Comparison of ENCODE assay signal across 8 cellular contexts in the genomic region with DNA sequence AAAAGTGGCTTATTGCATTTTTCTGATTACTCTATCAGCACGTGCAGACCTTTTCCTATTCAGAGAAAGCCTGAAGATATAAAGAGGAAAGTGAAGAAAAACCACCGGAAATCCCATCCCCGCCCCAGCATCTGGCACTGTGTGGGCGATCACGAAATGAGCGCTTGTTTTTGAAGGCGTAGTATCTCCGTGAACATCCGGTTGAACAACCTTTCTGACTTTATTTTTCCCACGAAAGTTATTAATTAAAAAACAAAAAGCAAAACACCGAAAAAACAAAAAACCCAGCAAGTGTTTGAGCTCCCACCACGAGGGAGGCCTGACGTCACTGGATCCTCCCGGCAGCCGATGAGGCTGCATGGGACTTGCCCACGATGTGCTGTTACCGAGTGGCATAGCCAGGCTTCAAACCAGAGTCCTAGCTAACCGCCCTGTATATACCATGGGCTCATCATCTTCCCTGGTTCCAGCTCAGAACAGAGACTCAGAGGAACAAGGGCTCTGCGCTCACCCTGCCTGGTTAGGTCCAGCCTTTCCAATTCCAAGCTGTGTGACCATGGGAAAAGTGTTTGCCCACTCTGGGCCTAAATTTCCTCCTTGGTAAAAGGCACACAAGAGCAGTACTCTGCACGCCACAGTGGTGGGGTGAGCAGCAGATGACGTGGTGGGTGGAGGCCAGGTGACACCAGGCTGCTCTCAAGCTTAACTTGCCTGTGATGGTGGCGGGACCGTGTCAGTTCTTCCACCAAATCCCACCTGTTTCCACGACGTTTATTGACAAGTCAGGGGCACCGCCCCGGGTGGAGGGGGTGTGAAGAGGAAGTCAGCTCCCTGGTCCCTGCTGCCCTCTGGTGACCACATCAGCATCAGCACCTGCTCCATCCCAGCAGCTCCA. TPM values are rescaled to one million over a fixed set of nuclear protein-coding genes. Genes with fewer than 3 reads are reported as not detected.
A peak's percentile ranks its signal among the peaks of the same experiment; 100 is the strongest.
DNase-seq lines count a peak whose midpoint lies in the region; ATAC-seq, FAIRE-seq and TF ChIP-seq lines count a peak whose summit lies in the region.

No MANE protein-coding gene starts in this region.

- H3K27ac ChIP-seq in coronary artery: peak overlapping the region; percentile 62 to 74
- H3K27ac ChIP-seq in liver (ENCODE audit: low read depth in 1 of 2, low read length in 2 of 2): peak overlapping the region; percentile 70 to 73

- peaks cover 20 to 39% (median 35%) of the 10 kb centered on the region in 4 donors for H3K4me1 ChIP-seq in liver (ENCODE audit: control insufficient read depth in 4 of 4, insufficient read depth in 4 of 4, low read length in 3 of 4)

- H3K27me3 ChIP-seq in liver (ENCODE audit: control insufficient read depth in 4 of 4, insufficient read depth in 4 of 4, low read length in 3 of 4): no peaks in the 10 kb centered on the region

- peak; percentile 68 for ATAC-seq in HG02938 (IDR thresholded peaks at IDR 0.05; ENCODE audit: unreplicated experiment)

- H3K9ac ChIP-seq in liver (ENCODE audit: low read depth in 1 of 2, low read length in 2 of 2): peak overlapping the region; percentile 3 to 55

- FAIRE-seq in GM18507 (lab: Jason Lieb, UNC): peak; percentile 97

- TF ChIP-seq CTCF in coronary artery (IDR thresholded peaks at IDR 0.05) (peak; percentile 97), liver (IDR thresholded peaks at IDR 0.05; ENCODE audit: low read depth, low read length, missing input control) (peak; percentile 80)

- DNase-seq in 8988T (peak; percentile 82), GM18507 (ENCODE audit: extremely low spot score, insufficient read length, low read depth) (peak; percentile 71), NCI-H2227 (lab: John Stamatoyannopoulos, UW; ENCODE audit: unreplicated experiment) (peak; percentile 67), coronary artery (ENCODE audit: low spot score) (peak; percentile 87)
- DNase-seq in activated CD4-positive, alpha-beta T cell treated with anti-CD3 and anti-CD28 coated beads for 48 hours: peak; percentile 94
- peak; percentile 82 to 98 for DNase-seq in stimulated activated CD4-positive, alpha-beta T cell treated with anti-CD3 and anti-CD28 coated beads, Interleukin-4, amount 100 ng/mL, for 4 hours

- peak; percentile 92 to 95 for TF ChIP-seq RAD21 in liver (IDR thresholded peaks at IDR 0.05)

- H3K9me3 ChIP-seq in liver (ENCODE audit: control insufficient read depth in 4 of 4, low read length in 3 of 4): no peaks in the 10 kb centered on the region

- 20% methylated on average over 27 of the region's 27 CpGs for WGBS in liver

- H3K36me3 ChIP-seq in liver (ENCODE audit: control insufficient read depth in 4 of 4, insufficient read depth in 3 of 4, low read depth in 1 of 4, low read length in 3 of 4): peaks cover 0 to 6% (median 5%) of the 10 kb centered on the region in 4 donors

- H3K4me3 ChIP-seq in coronary artery: peak overlapping the region; percentile 64
- no peak overlapping the region for H3K4me3 ChIP-seq in liver (ENCODE audit: low read depth in 1 of 3, low read length in 3 of 3)

TF ChIP-seq in liver, 16 proteins besides CTCF, POLR2A, EP300 and RAD21:
- TF ChIP-seq TAF1 (conservative IDR thresholded peaks at IDR 0.05): no peak
- TF ChIP-seq, protein P1, sequence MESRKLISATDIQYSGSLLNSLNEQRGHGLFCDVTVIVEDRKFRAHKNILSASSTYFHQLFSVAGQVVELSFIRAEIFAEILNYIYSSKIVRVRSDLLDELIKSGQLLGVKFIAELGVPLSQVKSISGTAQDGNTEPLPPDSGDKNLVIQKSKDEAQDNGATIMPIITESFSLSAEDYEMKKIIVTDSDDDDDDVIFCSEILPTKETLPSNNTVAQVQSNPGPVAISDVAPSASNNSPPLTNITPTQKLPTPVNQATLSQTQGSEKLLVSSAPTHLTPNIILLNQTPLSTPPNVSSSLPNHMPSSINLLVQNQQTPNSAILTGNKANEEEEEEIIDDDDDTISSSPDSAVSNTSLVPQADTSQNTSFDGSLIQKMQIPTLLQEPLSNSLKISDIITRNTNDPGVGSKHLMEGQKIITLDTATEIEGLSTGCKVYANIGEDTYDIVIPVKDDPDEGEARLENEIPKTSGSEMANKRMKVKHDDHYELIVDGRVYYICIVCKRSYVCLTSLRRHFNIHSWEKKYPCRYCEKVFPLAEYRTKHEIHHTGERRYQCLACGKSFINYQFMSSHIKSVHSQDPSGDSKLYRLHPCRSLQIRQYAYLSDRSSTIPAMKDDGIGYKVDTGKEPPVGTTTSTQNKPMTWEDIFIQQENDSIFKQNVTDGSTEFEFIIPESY (IDR thresholded peaks at IDR 0.05): no peak
- TF ChIP-seq GABPA (IDR thresholded peaks at IDR 0.05 in 1 of 2, conservative IDR thresholded peaks at IDR 0.05 in 1 of 2): peak in 1 of 2 donors; percentile 19
- TF ChIP-seq, protein P2, sequence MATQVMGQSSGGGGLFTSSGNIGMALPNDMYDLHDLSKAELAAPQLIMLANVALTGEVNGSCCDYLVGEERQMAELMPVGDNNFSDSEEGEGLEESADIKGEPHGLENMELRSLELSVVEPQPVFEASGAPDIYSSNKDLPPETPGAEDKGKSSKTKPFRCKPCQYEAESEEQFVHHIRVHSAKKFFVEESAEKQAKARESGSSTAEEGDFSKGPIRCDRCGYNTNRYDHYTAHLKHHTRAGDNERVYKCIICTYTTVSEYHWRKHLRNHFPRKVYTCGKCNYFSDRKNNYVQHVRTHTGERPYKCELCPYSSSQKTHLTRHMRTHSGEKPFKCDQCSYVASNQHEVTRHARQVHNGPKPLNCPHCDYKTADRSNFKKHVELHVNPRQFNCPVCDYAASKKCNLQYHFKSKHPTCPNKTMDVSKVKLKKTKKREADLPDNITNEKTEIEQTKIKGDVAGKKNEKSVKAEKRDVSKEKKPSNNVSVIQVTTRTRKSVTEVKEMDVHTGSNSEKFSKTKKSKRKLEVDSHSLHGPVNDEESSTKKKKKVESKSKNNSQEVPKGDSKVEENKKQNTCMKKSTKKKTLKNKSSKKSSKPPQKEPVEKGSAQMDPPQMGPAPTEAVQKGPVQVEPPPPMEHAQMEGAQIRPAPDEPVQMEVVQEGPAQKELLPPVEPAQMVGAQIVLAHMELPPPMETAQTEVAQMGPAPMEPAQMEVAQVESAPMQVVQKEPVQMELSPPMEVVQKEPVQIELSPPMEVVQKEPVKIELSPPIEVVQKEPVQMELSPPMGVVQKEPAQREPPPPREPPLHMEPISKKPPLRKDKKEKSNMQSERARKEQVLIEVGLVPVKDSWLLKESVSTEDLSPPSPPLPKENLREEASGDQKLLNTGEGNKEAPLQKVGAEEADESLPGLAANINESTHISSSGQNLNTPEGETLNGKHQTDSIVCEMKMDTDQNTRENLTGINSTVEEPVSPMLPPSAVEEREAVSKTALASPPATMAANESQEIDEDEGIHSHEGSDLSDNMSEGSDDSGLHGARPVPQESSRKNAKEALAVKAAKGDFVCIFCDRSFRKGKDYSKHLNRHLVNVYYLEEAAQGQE (IDR thresholded peaks at IDR 0.05): no peak
- TF ChIP-seq FOXA1 (IDR thresholded peaks at IDR 0.05): no peak
- TF ChIP-seq JUND (IDR thresholded peaks at IDR 0.05): no peak
- TF ChIP-seq RXRA (IDR thresholded peaks at IDR 0.05): no peak
- TF ChIP-seq, protein P3, sequence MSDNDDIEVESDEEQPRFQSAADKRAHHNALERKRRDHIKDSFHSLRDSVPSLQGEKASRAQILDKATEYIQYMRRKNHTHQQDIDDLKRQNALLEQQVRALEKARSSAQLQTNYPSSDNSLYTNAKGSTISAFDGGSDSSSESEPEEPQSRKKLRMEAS (IDR thresholded peaks at IDR 0.05): no peak
- TF ChIP-seq HNF4G (IDR thresholded peaks at IDR 0.05): no peak
- peak; percentile 48 for TF ChIP-seq NR2F2 (IDR thresholded peaks at IDR 0.05)
- TF ChIP-seq YY1 (IDR thresholded peaks at IDR 0.05): no peak

RNA-seq across cellular contexts. Expression of a gene that starts 34.3 kb away (rescaled TPM):
- under 1 TPM; 0.42 to 0.84 TPM for total RNA-seq in liver
- polyA plus RNA-seq in liver: under 1 TPM; 0.19 to 0.37 TPM

RNA-seq across cellular contexts. Expression of a gene that starts 53.9 kb away (rescaled TPM):
- 10 to 100 TPM; 18.0 to 61.9 TPM for total RNA-seq in liver
- polyA plus RNA-seq in liver: 10 to 100 TPM; 15.5 to 41.8 TPM
